In the genomic region with DNA sequence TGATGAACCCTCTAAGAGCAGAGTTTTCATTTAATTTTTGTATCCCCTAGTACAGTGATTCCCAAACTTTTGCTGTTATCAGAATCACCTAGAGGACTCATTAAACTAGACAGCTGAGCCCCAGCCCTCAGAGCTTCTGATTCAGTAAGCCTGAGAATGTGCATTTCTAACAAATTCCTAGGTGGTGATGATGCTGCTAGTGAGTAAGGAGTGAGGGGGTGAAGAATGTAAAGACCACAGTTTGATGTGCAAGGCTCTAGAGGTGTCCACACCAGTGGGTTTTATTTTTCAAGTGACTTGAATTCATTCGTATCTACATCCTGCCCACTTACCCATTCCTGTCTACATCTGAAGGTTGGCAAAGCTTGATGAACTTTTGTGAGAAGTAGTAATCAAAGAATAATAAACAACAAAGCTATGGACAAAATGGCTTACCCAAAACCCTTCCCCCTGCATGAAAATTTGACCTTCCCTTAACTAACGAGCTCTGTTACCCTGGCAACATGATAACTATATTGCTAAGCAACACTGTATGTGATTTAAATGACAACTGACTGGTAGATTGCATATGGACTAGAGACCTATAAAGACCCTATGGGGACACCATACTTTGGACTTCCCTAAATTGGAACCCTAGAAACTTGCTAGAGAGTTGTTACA, we compare ENCODE assay signal across 1 cellular context.
TF ChIP-seq lines count a peak whose summit lies in the region.

No MANE protein-coding gene starts in this region.

TF ChIP-seq in IMR-90, 13 proteins besides CTCF, POLR2A, EP300 and RAD21 (continued from another document):
- TF ChIP-seq CEBPB (IDR thresholded peaks at IDR 0.05; ENCODE audit: low read depth, low read length) (no peak), FOS (IDR thresholded peaks at IDR 0.05; ENCODE audit: low read depth, low read length) (no peak), CHD1 (IDR thresholded peaks at IDR 0.05; ENCODE audit: low read depth, low read length) (no peak), NFE2L2 (IDR thresholded peaks at IDR 0.05; ENCODE audit: low read depth, low read length) (no peak), SMC3 (IDR thresholded peaks at IDR 0.05; ENCODE audit: low read depth, low read length) (no peak)
- TF ChIP-seq, protein P1, sequence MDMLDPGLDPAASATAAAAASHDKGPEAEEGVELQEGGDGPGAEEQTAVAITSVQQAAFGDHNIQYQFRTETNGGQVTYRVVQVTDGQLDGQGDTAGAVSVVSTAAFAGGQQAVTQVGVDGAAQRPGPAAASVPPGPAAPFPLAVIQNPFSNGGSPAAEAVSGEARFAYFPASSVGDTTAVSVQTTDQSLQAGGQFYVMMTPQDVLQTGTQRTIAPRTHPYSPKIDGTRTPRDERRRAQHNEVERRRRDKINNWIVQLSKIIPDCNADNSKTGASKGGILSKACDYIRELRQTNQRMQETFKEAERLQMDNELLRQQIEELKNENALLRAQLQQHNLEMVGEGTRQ (IDR thresholded peaks at IDR 0.05; ENCODE audit: low read depth, low read length): no peak
